Comparison of ENCODE assay signal across 1 cellular context in the genomic region with DNA sequence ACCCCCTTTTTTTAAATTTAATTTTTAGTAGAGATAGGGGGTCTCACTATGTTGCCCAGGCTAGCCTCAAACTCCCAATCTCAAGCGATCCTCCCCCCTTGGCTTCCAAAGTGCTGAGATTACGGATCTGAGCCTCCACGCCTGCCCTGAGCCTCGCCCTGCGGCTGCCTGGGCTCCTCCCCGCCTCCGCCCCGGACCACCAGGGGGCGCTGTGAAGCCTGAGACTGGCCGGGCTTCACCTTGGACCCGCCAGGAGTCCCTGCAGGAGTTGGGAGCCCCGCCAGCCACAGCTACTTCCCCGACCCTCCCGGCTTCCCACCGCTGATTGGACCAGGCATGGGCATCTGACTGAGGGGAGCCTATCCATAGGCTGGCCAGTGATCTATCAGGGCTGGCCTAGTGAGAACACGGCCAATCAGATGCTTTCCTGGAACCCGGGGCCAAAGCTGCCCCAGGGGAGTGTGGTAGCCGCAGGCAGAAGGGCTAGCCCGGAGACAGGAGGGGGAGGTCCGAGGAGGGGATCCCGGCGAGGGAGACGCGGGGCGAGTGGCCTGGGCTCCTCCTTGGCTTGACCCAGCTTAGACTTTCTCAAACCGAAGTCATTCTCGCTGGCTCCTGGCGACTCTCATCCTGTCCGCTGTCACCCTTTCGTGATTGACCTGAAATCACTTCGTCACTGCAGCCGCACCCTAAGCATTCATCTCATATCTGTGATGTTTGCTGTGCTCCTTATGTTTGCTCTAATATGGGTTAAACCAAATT.
TF ChIP-seq lines count a peak whose summit lies in the region.

No MANE protein-coding gene starts in this region.

TF ChIP-seq in HepG2, 621 proteins besides CTCF, POLR2A, EP300 and RAD21 (continued from another document and continues in another):
- no peak for TF ChIP-seq ZNF550 (CRISPR knock-in tag; IDR thresholded peaks at IDR 0.05; ENCODE audit: borderline replicate concordance)
- TF ChIP-seq ZNF234 (CRISPR knock-in tag; conservative IDR thresholded peaks at IDR 0.05), result no peak
- TF ChIP-seq FOXC1 (CRISPR knock-in tag; IDR thresholded peaks at IDR 0.05; ENCODE audit: borderline replicate concordance), result peak; percentile 92; the same call in 1 of the 2 replicates
- TF ChIP-seq, protein P1, sequence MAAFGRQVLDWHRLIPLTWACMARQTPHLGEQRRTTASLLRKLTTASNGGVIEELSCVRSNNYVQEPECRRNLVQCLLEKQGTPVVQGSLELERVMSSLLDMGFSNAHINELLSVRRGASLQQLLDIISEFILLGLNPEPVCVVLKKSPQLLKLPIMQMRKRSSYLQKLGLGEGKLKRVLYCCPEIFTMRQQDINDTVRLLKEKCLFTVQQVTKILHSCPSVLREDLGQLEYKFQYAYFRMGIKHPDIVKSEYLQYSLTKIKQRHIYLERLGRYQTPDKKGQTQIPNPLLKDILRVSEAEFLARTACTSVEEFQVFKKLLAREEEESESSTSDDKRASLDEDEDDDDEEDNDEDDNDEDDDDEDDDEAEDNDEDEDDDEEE (CRISPR knock-in tag; IDR thresholded peaks at IDR 0.05), result 0 out of 2 replicates have a peak, but pooled peaks have one; percentile 84
- no peak for TF ChIP-seq ZNF12 (CRISPR knock-in tag; IDR thresholded peaks at IDR 0.05)
- TF ChIP-seq JUN (CRISPR knock-in tag; IDR thresholded peaks at IDR 0.05), result peak; percentile 48; the same call in 1 of the 2 replicates
- TF ChIP-seq ZBTB3 (CRISPR knock-in tag; IDR thresholded peaks at IDR 0.05; ENCODE audit: borderline replicate concordance, low read depth), result peak; percentile 50; the same call in 1 of the 2 replicates
- TF ChIP-seq TCF7 (IDR thresholded peaks at IDR 0.05; ENCODE audit: low read depth), result no peak
- TF ChIP-seq, protein P2, sequence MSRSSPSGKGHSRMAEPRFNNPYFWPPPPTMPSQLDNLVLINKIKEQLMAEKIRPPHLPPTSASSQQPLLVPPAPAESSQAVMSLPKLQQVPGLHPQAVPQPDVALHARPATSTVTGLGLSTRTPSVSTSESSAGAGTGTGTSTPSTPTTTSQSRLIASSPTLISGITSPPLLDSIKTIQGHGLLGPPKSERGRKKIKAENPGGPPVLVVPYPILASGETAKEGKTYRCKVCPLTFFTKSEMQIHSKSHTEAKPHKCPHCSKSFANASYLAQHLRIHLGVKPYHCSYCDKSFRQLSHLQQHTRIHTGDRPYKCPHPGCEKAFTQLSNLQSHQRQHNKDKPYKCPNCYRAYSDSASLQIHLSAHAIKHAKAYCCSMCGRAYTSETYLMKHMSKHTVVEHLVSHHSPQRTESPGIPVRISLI (CRISPR knock-in tag; IDR thresholded peaks at IDR 0.05; ENCODE audit: borderline replicate concordance), result peak; percentile 64; the same call in 1 of the 2 replicates
- TF ChIP-seq, protein P3, sequence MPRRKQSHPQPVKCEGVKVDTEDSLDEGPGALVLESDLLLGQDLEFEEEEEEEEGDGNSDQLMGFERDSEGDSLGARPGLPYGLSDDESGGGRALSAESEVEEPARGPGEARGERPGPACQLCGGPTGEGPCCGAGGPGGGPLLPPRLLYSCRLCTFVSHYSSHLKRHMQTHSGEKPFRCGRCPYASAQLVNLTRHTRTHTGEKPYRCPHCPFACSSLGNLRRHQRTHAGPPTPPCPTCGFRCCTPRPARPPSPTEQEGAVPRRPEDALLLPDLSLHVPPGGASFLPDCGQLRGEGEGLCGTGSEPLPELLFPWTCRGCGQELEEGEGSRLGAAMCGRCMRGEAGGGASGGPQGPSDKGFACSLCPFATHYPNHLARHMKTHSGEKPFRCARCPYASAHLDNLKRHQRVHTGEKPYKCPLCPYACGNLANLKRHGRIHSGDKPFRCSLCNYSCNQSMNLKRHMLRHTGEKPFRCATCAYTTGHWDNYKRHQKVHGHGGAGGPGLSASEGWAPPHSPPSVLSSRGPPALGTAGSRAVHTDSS (CRISPR knock-in tag; conservative IDR thresholded peaks at IDR 0.05), result no peak
- TF ChIP-seq ZNF570 (CRISPR knock-in tag; IDR thresholded peaks at IDR 0.05; ENCODE audit: borderline replicate concordance), result no peak
- no peak for TF ChIP-seq ZNF674 (CRISPR knock-in tag; IDR thresholded peaks at IDR 0.05; ENCODE audit: low read depth)
- no peak for TF ChIP-seq CREM (IDR thresholded peaks at IDR 0.05)
- no peak for TF ChIP-seq CREM (CRISPR knock-in tag; IDR thresholded peaks at IDR 0.05)
- TF ChIP-seq GPN1 (CRISPR knock-in tag; IDR thresholded peaks at IDR 0.05; ENCODE audit: borderline replicate concordance), result no peak
- no peak for TF ChIP-seq SCMH1 (CRISPR knock-in tag; IDR thresholded peaks at IDR 0.05; ENCODE audit: borderline replicate concordance)
- TF ChIP-seq ZFP90 (CRISPR knock-in tag; IDR thresholded peaks at IDR 0.05; ENCODE audit: borderline replicate concordance), result no peak
- no peak for TF ChIP-seq ZNF282 (IDR thresholded peaks at IDR 0.05; ENCODE audit: partially characterized antibody)
- peak; percentile 77; the same call in 1 of the 2 replicates for TF ChIP-seq ZNF230 (CRISPR knock-in tag; IDR thresholded peaks at IDR 0.05)
- no peak for TF ChIP-seq ZNF138 (CRISPR knock-in tag; IDR thresholded peaks at IDR 0.05; ENCODE audit: low read depth)
- peak; percentile 79; the same call in 1 of the 2 replicates for TF ChIP-seq CBX5 (CRISPR knock-in tag; IDR thresholded peaks at IDR 0.05; ENCODE audit: borderline replicate concordance)
- TF ChIP-seq PAWR (CRISPR knock-in tag; IDR thresholded peaks at IDR 0.05; ENCODE audit: borderline replicate concordance), result no peak
- TF ChIP-seq ZNF703 (CRISPR knock-in tag; IDR thresholded peaks at IDR 0.05; ENCODE audit: borderline replicate concordance), result no peak
- TF ChIP-seq ZNF496 (CRISPR knock-in tag; IDR thresholded peaks at IDR 0.05; ENCODE audit: insufficient replicate concordance), result no peak
- TF ChIP-seq, protein P4, sequence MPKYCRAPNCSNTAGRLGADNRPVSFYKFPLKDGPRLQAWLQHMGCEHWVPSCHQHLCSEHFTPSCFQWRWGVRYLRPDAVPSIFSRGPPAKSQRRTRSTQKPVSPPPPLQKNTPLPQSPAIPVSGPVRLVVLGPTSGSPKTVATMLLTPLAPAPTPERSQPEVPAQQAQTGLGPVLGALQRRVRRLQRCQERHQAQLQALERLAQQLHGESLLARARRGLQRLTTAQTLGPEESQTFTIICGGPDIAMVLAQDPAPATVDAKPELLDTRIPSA (CRISPR knock-in tag; IDR thresholded peaks at IDR 0.05; ENCODE audit: borderline replicate concordance), result no peak
- TF ChIP-seq, protein P5, sequence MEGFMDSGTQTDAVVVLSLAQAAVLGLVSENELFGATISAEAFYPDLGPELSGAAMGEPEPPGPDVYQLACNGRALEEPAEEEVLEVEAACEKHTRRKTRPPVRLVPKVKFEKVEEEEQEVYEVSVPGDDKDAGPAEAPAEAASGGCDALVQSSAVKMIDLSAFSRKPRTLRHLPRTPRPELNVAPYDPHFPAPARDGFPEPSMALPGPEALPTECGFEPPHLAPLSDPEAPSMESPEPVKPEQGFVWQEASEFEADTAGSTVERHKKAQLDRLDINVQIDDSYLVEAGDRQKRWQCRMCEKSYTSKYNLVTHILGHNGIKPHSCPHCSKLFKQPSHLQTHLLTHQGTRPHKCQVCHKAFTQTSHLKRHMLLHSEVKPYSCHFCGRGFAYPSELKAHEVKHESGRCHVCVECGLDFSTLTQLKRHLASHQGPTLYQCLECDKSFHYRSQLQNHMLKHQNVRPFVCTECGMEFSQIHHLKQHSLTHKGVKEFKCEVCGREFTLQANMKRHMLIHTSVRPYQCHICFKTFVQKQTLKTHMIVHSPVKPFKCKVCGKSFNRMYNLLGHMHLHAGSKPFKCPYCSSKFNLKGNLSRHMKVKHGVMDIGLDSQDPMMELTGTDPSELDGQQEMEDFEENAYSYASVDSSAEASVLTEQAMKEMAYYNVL (CRISPR knock-in tag; IDR thresholded peaks at IDR 0.05; ENCODE audit: borderline replicate concordance), result peak; percentile 77; the same call in 1 of the 2 replicates
- TF ChIP-seq, protein P6, sequence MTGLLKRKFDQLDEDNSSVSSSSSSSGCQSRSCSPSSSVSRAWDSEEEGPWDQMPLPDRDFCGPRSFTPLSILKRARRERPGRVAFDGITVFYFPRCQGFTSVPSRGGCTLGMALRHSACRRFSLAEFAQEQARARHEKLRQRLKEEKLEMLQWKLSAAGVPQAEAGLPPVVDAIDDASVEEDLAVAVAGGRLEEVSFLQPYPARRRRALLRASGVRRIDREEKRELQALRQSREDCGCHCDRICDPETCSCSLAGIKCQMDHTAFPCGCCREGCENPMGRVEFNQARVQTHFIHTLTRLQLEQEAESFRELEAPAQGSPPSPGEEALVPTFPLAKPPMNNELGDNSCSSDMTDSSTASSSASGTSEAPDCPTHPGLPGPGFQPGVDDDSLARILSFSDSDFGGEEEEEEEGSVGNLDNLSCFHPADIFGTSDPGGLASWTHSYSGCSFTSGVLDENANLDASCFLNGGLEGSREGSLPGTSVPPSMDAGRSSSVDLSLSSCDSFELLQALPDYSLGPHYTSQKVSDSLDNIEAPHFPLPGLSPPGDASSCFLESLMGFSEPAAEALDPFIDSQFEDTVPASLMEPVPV (CRISPR knock-in tag; IDR thresholded peaks at IDR 0.05), result peak; percentile 14; the same call in 1 of the 2 replicates
- peak; percentile 76 for TF ChIP-seq RFXANK (CRISPR knock-in tag; IDR thresholded peaks at IDR 0.05)
- peak; percentile 53 for TF ChIP-seq CHD2 (IDR thresholded peaks at IDR 0.05; ENCODE audit: low read depth, low read length)
- TF ChIP-seq, protein P7, sequence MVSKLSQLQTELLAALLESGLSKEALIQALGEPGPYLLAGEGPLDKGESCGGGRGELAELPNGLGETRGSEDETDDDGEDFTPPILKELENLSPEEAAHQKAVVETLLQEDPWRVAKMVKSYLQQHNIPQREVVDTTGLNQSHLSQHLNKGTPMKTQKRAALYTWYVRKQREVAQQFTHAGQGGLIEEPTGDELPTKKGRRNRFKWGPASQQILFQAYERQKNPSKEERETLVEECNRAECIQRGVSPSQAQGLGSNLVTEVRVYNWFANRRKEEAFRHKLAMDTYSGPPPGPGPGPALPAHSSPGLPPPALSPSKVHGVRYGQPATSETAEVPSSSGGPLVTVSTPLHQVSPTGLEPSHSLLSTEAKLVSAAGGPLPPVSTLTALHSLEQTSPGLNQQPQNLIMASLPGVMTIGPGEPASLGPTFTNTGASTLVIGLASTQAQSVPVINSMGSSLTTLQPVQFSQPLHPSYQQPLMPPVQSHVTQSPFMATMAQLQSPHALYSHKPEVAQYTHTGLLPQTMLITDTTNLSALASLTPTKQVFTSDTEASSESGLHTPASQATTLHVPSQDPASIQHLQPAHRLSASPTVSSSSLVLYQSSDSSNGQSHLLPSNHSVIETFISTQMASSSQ (IDR thresholded peaks at IDR 0.05; ENCODE audit: low read depth), result no peak
- TF ChIP-seq, protein P7 (CRISPR knock-in tag; IDR thresholded peaks at IDR 0.05; ENCODE audit: borderline replicate concordance), result no peak; the same call in 1 of the 2 replicates
- TF ChIP-seq, protein P8, sequence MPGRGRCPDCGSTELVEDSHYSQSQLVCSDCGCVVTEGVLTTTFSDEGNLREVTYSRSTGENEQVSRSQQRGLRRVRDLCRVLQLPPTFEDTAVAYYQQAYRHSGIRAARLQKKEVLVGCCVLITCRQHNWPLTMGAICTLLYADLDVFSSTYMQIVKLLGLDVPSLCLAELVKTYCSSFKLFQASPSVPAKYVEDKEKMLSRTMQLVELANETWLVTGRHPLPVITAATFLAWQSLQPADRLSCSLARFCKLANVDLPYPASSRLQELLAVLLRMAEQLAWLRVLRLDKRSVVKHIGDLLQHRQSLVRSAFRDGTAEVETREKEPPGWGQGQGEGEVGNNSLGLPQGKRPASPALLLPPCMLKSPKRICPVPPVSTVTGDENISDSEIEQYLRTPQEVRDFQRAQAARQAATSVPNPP (CRISPR knock-in tag; IDR thresholded peaks at IDR 0.05), result no peak
- no peak for TF ChIP-seq ZSCAN20 (CRISPR knock-in tag; IDR thresholded peaks at IDR 0.05; ENCODE audit: borderline replicate concordance)
- no peak for TF ChIP-seq ZNF660 (CRISPR knock-in tag; IDR thresholded peaks at IDR 0.05; ENCODE audit: borderline replicate concordance, low read depth)
- TF ChIP-seq ZMYM2 (CRISPR knock-in tag; IDR thresholded peaks at IDR 0.05), result 0 out of 2 replicates have a peak, but pooled peaks have one; percentile 57
- no peak for TF ChIP-seq FOXP1 (IDR thresholded peaks at IDR 0.05)
- TF ChIP-seq FOXP1 (CRISPR knock-in tag; IDR thresholded peaks at IDR 0.05), result 0 out of 2 replicates have a peak, but pooled peaks have one; percentile 15
- no peak for TF ChIP-seq NFE2L2 (IDR thresholded peaks at IDR 0.05; ENCODE audit: low read length)
- TF ChIP-seq, protein P9, sequence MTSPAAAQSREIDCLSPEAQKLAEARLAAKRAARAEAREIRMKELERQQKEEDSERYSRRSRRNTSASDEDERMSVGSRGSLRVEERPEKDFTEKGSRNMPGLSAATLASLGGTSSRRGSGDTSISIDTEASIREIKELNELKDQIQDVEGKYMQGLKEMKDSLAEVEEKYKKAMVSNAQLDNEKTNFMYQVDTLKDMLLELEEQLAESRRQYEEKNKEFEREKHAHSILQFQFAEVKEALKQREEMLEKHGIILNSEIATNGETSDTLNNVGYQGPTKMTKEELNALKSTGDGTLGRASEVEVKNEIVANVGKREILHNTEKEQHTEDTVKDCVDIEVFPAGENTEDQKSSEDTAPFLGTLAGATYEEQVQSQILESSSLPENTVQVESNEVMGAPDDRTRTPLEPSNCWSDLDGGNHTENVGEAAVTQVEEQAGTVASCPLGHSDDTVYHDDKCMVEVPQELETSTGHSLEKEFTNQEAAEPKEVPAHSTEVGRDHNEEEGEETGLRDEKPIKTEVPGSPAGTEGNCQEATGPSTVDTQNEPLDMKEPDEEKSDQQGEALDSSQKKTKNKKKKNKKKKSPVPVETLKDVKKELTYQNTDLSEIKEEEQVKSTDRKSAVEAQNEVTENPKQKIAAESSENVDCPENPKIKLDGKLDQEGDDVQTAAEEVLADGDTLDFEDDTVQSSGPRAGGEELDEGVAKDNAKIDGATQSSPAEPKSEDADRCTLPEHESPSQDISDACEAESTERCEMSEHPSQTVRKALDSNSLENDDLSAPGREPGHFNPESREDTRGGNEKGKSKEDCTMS (CRISPR knock-in tag; conservative IDR thresholded peaks at IDR 0.05), result no peak
- peak; percentile 65 for TF ChIP-seq ZNF263 (CRISPR knock-in tag; IDR thresholded peaks at IDR 0.05)
- peak; percentile 62; the same call in 1 of the 2 replicates for TF ChIP-seq MEF2D (CRISPR knock-in tag; IDR thresholded peaks at IDR 0.05)
- peak; percentile 50; the same call in 1 of the 2 replicates for TF ChIP-seq MTA1 (CRISPR knock-in tag; IDR thresholded peaks at IDR 0.05; ENCODE audit: borderline replicate concordance)
- TF ChIP-seq PRMT3 (CRISPR knock-in tag; IDR thresholded peaks at IDR 0.05; ENCODE audit: borderline replicate concordance, low read depth), result no peak
- TF ChIP-seq ZFP82 (CRISPR knock-in tag; IDR thresholded peaks at IDR 0.05; ENCODE audit: borderline replicate concordance), result peak; percentile 89; the same call in 1 of the 2 replicates
- TF ChIP-seq KDM5B (CRISPR knock-in tag; IDR thresholded peaks at IDR 0.05; ENCODE audit: borderline replicate concordance), result peak; percentile 48; the same call in 1 of the 2 replicates
